Comparison of ENCODE assay signal across 13 cellular contexts in the genomic region with DNA sequence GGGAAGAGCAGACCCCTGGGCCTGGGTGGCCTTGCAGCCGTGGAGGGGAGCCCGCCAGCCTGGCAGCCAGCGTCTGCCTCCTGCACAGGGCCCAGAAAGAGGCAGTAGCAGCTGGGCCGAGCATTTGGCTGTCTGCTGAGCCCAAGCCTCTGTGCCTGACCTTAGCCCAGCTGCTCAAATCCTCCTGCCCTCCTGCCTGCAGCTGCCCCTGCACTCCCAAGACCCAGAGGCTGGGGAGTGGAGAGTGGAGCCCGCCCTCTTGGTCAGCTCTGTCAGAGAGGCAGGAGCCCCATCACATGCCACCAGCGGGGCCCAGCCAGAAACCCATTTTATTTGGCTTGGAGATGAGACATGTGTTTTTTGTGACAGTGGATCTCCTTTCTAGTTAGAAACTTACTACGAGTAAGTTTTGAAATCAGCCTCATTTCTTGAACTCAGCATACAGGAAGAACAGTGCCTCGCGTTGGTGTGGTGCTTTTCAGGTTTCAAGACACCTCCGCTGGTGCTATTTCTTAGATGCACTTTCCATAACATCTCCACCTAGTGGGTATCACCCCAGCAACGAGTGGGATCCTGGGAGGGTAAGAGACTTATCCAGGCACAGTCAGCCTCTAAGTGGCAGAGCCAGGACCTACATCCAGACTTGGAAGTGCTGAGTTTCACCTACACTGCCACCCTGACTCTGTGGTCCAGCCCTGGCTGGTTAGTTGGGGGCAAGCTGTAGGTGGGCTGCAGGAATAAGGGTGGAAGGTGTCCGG.
DNase-seq lines count a peak whose midpoint lies in the region; ATAC-seq, FAIRE-seq and TF ChIP-seq lines count a peak whose summit lies in the region.
"Had no signal": no experiment of that assay in that cellular context is flagged by ENCODE, and none has a peak within 500 bp of the region (broad histone marks: within the 10 kb centered on the region; RNA-seq: fewer than 3 reads in every experiment).

No MANE protein-coding gene starts in this region.

- H3K4me3 ChIP-seq in Panc1 (ENCODE audit: low read depth in 2 of 2, low read length in 2 of 2) (no peak overlapping the region), kidney (ENCODE audit: low read length in 2 of 2) (no peak overlapping the region)
- H3K4me3 ChIP-seq: testis had no signal

- H3K4me1 Mint-ChIP-seq in activated T-helper 2 cell treated with anti-CD3 and anti-CD28 coated beads, Interferon-gamma antibody, Interleukin-2, Interleukin-4, amounts not matched to agents 10 μg/mL and 5 μg/mL and 100 μg/mL, durations not matched to agents 14 hours and 24 hours and 36 hours (ENCODE audit: low read depth) = no peaks in the 10 kb centered on the region
- no peaks in the 10 kb centered on the region for H3K4me1 Mint-ChIP-seq in T-helper 2 cell treated with Interferon-gamma antibody and Interleukin-4, amounts not matched to agents 5 μg/mL and 100 μg/mL, for 36 hours (ENCODE audit: low read depth)

- peak; percentile 24 to 60 for DNase-seq in SHP77 (lab: John Stamatoyannopoulos, UW)
- DNase-seq in SHP77 treated with DMSO at 0.1 percent for 48 hours (lab: John Stamatoyannopoulos, UW) = no peak
- no peak for DNase-seq in Panc1 (ENCODE audit: low read depth, low spot score)
- DNase-seq in kidney = peak; percentile 82
- no peak for DNase-seq in sciatic nerve (ENCODE audit: low spot score)
- DNase-seq in activated T-helper 2 cell treated with anti-CD3 and anti-CD28 coated beads, Interferon-gamma antibody, Interleukin-2, Interleukin-4, amounts not matched to agents 10 μg/mL and 5 μg/mL and 100 μg/mL, durations not matched to agents 14 hours and 24 hours and 36 hours (ENCODE audit: low spot score) = no peak
- DNase-seq in glomerular visceral epithelial cell (ENCODE audit: extremely low spot score) = no peak
- DNase-seq in T-helper 2 cell treated with Interferon-gamma antibody and Interleukin-4, amounts not matched to agents 5 μg/mL and 100 μg/mL, for 36 hours (ENCODE audit: low spot score) = no peak
- DNase-seq: COR-L47, NCI-H1105 treated with DMSO at 0.1 percent for 48 hours, testis had no signal

- CTCF ChIA-PET in Panc1 (lab: Charles Lee) = no interaction called here

- peaks cover 5% of the 10 kb centered on the region for H3K9me3 Mint-ChIP-seq in activated T-helper 2 cell treated with anti-CD3 and anti-CD28 coated beads, Interferon-gamma antibody, Interleukin-2, Interleukin-4, amounts not matched to agents 10 μg/mL and 5 μg/mL and 100 μg/mL, durations not matched to agents 14 hours and 24 hours and 36 hours
- H3K9me3 Mint-ChIP-seq in T-helper 2 cell treated with Interferon-gamma antibody and Interleukin-4, amounts not matched to agents 5 μg/mL and 100 μg/mL, for 36 hours = peaks cover 8% of the 10 kb centered on the region

- no peaks in the 10 kb centered on the region; the same call in 1 of the 2 replicates for H3K27me3 ChIP-seq in Panc1 (ENCODE audit: control insufficient read depth, insufficient read depth, low read length)
- H3K27me3 ChIP-seq: testis had no signal

- H3K9me3 ChIP-seq in Panc1 (ENCODE audit: control insufficient read depth, insufficient read depth, low read depth, low read length) = no peaks in the 10 kb centered on the region
- no peaks in the 10 kb centered on the region for H3K9me3 ChIP-seq in kidney (ENCODE audit: control insufficient read depth in 1 of 2, low read length in 2 of 2)
- H3K9me3 ChIP-seq: testis had no signal

- H3K9ac ChIP-seq in kidney (ENCODE audit: low read length in 2 of 2) = no peak overlapping the region

- in situ Hi-C loops in Panc1 (cut with HindIII; ENCODE audit: low pct_unique_long_range_greater_than_20kb, low sequenced_read_pairs) = no loop called here

- no peak for TF ChIP-seq CTCF in Panc1 (IDR thresholded peaks at IDR 0.05)
- no peak for TF ChIP-seq CTCF in kidney (IDR thresholded peaks at IDR 0.05; ENCODE audit: borderline replicate concordance, extremely low read depth, insufficient read depth)

- intact Hi-C loops in Panc1 (cut with micrococcal nuclease; ENCODE audit: unreplicated experiment) (no loop called here), kidney (cut with DNase I) (no loop called here), sciatic nerve (cut with DNase I) (no loop called here)
- intact Hi-C loops in activated T-helper 2 cell treated with anti-CD3 and anti-CD28 coated beads, Interferon-gamma antibody, Interleukin-2, Interleukin-4, amounts not matched to agents 10 μg/mL and 5 μg/mL and 100 μg/mL, durations not matched to agents 14 hours and 24 hours and 36 hours (cut with micrococcal nuclease) = no loop called here

- no peaks in the 10 kb centered on the region for H3K36me3 ChIP-seq in Panc1 (ENCODE audit: control insufficient read depth, insufficient read depth, low read length)
- H3K36me3 ChIP-seq in kidney (ENCODE audit: control insufficient read depth in 1 of 2, insufficient read depth in 2 of 2, low read length in 2 of 2) = no peaks in the 10 kb centered on the region

- no peak overlapping the region for H3K27ac Mint-ChIP-seq in activated T-helper 2 cell treated with anti-CD3 and anti-CD28 coated beads, Interferon-gamma antibody, Interleukin-2, Interleukin-4, amounts not matched to agents 10 μg/mL and 5 μg/mL and 100 μg/mL, durations not matched to agents 14 hours and 24 hours and 36 hours
- no peak overlapping the region for H3K27ac Mint-ChIP-seq in T-helper 2 cell treated with Interferon-gamma antibody and Interleukin-4, amounts not matched to agents 5 μg/mL and 100 μg/mL, for 36 hours
- H3K27ac Mint-ChIP-seq: T-helper 1 cell treated with Interleukin-12 subunit alpha and Interleukin-12 subunit beta and Interleukin-4 antibody, amounts not matched to agents 30 μg/mL and 1 μg/mL, for 36 hours had no signal

- no peak overlapping the region for H3K4me3 Mint-ChIP-seq in activated T-helper 2 cell treated with anti-CD3 and anti-CD28 coated beads, Interferon-gamma antibody, Interleukin-2, Interleukin-4, amounts not matched to agents 10 μg/mL and 5 μg/mL and 100 μg/mL, durations not matched to agents 14 hours and 24 hours and 36 hours (ENCODE audit: low read depth)
- H3K4me3 Mint-ChIP-seq in T-helper 2 cell treated with Interferon-gamma antibody and Interleukin-4, amounts not matched to agents 5 μg/mL and 100 μg/mL, for 36 hours = no peak overlapping the region
- H3K4me3 Mint-ChIP-seq: T-helper 1 cell treated with Interleukin-12 subunit alpha and Interleukin-12 subunit beta and Interleukin-4 antibody, amounts not matched to agents 30 μg/mL and 1 μg/mL, for 36 hours had no signal

- H3K27me3 Mint-ChIP-seq in activated T-helper 2 cell treated with anti-CD3 and anti-CD28 coated beads, Interferon-gamma antibody, Interleukin-2, Interleukin-4, amounts not matched to agents 10 μg/mL and 5 μg/mL and 100 μg/mL, durations not matched to agents 14 hours and 24 hours and 36 hours (ENCODE audit: low read depth) = no peaks in the 10 kb centered on the region
- H3K27me3 Mint-ChIP-seq in T-helper 2 cell treated with Interferon-gamma antibody and Interleukin-4, amounts not matched to agents 5 μg/mL and 100 μg/mL, for 36 hours (ENCODE audit: low read depth) = no peaks in the 10 kb centered on the region

- FAIRE-seq in kidney (lab: Jason Lieb, UNC) = no peak
- FAIRE-seq: A204.1 had no signal

- ATAC-seq in Panc1 = peak; percentile 44; the same call in 1 of the 2 replicates
- ATAC-seq in sciatic nerve = peak; percentile 57

- H3K4me1 ChIP-seq in Panc1 (ENCODE audit: control insufficient read depth, insufficient read depth, low read length) = no peaks in the 10 kb centered on the region
- no peaks in the 10 kb centered on the region for H3K4me1 ChIP-seq in kidney (ENCODE audit: control insufficient read depth in 1 of 2, insufficient read depth in 1 of 2, low read depth in 1 of 2, low read length in 2 of 2)

- POLR2A ChIA-PET in Panc1 (lab: Charles Lee) = no interaction called here

- no peaks in the 10 kb centered on the region for H3K36me3 Mint-ChIP-seq in activated T-helper 2 cell treated with anti-CD3 and anti-CD28 coated beads, Interferon-gamma antibody, Interleukin-2, Interleukin-4, amounts not matched to agents 10 μg/mL and 5 μg/mL and 100 μg/mL, durations not matched to agents 14 hours and 24 hours and 36 hours (ENCODE audit: low read depth)
- H3K36me3 Mint-ChIP-seq in T-helper 2 cell treated with Interferon-gamma antibody and Interleukin-4, amounts not matched to agents 5 μg/mL and 100 μg/mL, for 36 hours (ENCODE audit: low read depth) = peaks cover 2% of the 10 kb centered on the region

- BruUV-seq in Panc1 (replicated peaks; lab: Mats Ljungman, UMichigan) = no TSS peak

- H3K27ac ChIP-seq in Panc1 (ENCODE audit: low read length) (no peak overlapping the region), kidney (ENCODE audit: low read depth in 2 of 2, low read length in 2 of 2) (no peak overlapping the region)
- H3K27ac ChIP-seq: testis had no signal

Comparison
In these comparisons a context has a peak if more than half of its experiments do, and no peak if none do; other contexts are left out.
1. DNase-seq: peak in SHP77 (2 of 2) and kidney (single experiment); none in SHP77 treated with DMSO at 0.1 percent for 48 hours (single experiment), Panc1 (single experiment), sciatic nerve (single experiment), activated T-helper 2 cell treated with anti-CD3 and anti-CD28 coated beads, Interferon-gamma antibody, Interleukin-2, Interleukin-4, amounts not matched to agents 10 μg/mL and 5 μg/mL and 100 μg/mL, durations not matched to agents 14 hours and 24 hours and 36 hours (single experiment), glomerular visceral epithelial cell (single experiment) and T-helper 2 cell treated with Interferon-gamma antibody and Interleukin-4, amounts not matched to agents 5 μg/mL and 100 μg/mL, for 36 hours (single experiment).